12 cellular contexts compared by ENCODE assay signal in genomic region chr7:43294080-43294630, GRCh38.
A peak's percentile ranks its signal among the peaks of the same experiment; 100 is the strongest.
DNase-seq lines count a peak whose midpoint lies in the region; ATAC-seq and TF ChIP-seq lines count a peak whose summit lies in the region.
"Had no signal": no experiment of that assay in that cellular context is flagged by ENCODE, and none has a peak within 500 bp of the region (broad histone marks: within the 10 kb centered on the region; RNA-seq: fewer than 3 reads in every experiment).

No MANE protein-coding gene starts in this region.

- no peak overlapping the region for H3K9ac ChIP-seq in Karpas-422 (ENCODE audit: low read length)

- POLR2A ChIA-PET in RWPE1 (lab: Yijun Ruan, JAX; ENCODE audit: low non-redundant PET) = no interaction called here

- H3K4me2 ChIP-seq in Karpas-422 (ENCODE audit: low read depth, low read length, poor library complexity, severe bottlenecking) = no peak overlapping the region
- H3K4me2 ChIP-seq: smooth muscle cell had no signal

- no peak for TF ChIP-seq CTCF in RWPE1 (conservative IDR thresholded peaks at IDR 0.05; ENCODE audit: low read depth)
- TF ChIP-seq CTCF in retinal pigment epithelial cell (conservative IDR thresholded peaks at IDR 0.05; ENCODE audit: low read depth, low read length) = no peak

- no peaks in the 10 kb centered on the region for H4K20me1 ChIP-seq in Karpas-422 (ENCODE audit: insufficient read depth, low read depth, low read length)

- CTCF ChIA-PET in RWPE1 (lab: Yijun Ruan, JAX) = interaction anchor here (0.7 kb wide), 1 partner anchor 39 kb away, joined by 3 read pairs; no protein-coding TSS in a partner anchor

- 0 out of 2 replicates have a peak, but pooled peaks cover 2% of the 10 kb centered on the region for H3K27me3 ChIP-seq in Karpas-422 (ENCODE audit: low read length)

- H3K27ac ChIP-seq in RWPE1 = no peak overlapping the region; the same call in 1 of the 2 replicates
- no peak overlapping the region for H3K27ac ChIP-seq in Karpas-422 (ENCODE audit: low read length)
- H3K27ac ChIP-seq: WERI-Rb-1 had no signal

- no peak overlapping the region for H2AFZ ChIP-seq in Karpas-422 (ENCODE audit: low read length)

- H3K36me3 ChIP-seq in Karpas-422 (ENCODE audit: insufficient read depth, low read length) = no peaks in the 10 kb centered on the region
- H3K36me3 ChIP-seq: WERI-Rb-1 had no signal

- no peaks in the 10 kb centered on the region for H3K9me2 ChIP-seq in Karpas-422 (replicated peaks; ENCODE audit: insufficient read depth, low read length)

- DNase-seq in GM04503 (ENCODE audit: low read depth) = peak; percentile 52
- DNase-seq in RWPE1 (ENCODE audit: low spot score) = peak; percentile 82
- peak; percentile 59 for DNase-seq in fibroblast of peridontal ligament (ENCODE audit: extremely low read depth)
- peak; percentile 34 for DNase-seq in retinal pigment epithelial cell (ENCODE audit: low read depth)
- no peak for DNase-seq in SK-N-DZ (ENCODE audit: low spot score)
- DNase-seq in activated CD4-positive, alpha-beta T cell treated with anti-CD3 and anti-CD28 coated beads, Interleukin-2, amount 50 U/mL, for 1 hour = no peak
- DNase-seq in Karpas-422 = no peak
- DNase-seq: DMS79 treated with DMSO at 0.1 percent for 48 hours, WERI-Rb-1 had no signal

- no peaks in the 10 kb centered on the region for H3K4me1 ChIP-seq in Karpas-422 (ENCODE audit: low read length)

- H3K4me3 ChIP-seq in retinal pigment epithelial cell (ENCODE audit: low read length) (no peak overlapping the region), Karpas-422 (ENCODE audit: low read length) (no peak overlapping the region)
- H3K4me3 ChIP-seq: smooth muscle cell had no signal

- H3K9me3 ChIP-seq in Karpas-422 (ENCODE audit: low read length) = peaks cover 8% of the 10 kb centered on the region

- no peaks in the 10 kb centered on the region for H3K79me2 ChIP-seq in Karpas-422 (ENCODE audit: low read length)

- ATAC-seq in GM21360 (IDR thresholded peaks at IDR 0.05; ENCODE audit: unreplicated experiment) = no peak
- ATAC-seq: stimulated activated memory B cell treated with anti-CD40 and anti-IgM and Interleukin-4, amounts not matched to agents 10 μg/mL and 1 μg/mL and 100 μg/mL, for 72 hours had no signal

Comparison
In these comparisons a context has a peak if more than half of its experiments do, and no peak if none do; other contexts are left out.
1. DNase-seq: peak in GM04503 (single experiment), RWPE1 (single experiment), fibroblast of peridontal ligament (single experiment) and retinal pigment epithelial cell (single experiment); none in SK-N-DZ (single experiment), activated CD4-positive, alpha-beta T cell treated with anti-CD3 and anti-CD28 coated beads, Interleukin-2, amount 50 U/mL, for 1 hour (single experiment) and Karpas-422 (single experiment).